In the genomic region with DNA sequence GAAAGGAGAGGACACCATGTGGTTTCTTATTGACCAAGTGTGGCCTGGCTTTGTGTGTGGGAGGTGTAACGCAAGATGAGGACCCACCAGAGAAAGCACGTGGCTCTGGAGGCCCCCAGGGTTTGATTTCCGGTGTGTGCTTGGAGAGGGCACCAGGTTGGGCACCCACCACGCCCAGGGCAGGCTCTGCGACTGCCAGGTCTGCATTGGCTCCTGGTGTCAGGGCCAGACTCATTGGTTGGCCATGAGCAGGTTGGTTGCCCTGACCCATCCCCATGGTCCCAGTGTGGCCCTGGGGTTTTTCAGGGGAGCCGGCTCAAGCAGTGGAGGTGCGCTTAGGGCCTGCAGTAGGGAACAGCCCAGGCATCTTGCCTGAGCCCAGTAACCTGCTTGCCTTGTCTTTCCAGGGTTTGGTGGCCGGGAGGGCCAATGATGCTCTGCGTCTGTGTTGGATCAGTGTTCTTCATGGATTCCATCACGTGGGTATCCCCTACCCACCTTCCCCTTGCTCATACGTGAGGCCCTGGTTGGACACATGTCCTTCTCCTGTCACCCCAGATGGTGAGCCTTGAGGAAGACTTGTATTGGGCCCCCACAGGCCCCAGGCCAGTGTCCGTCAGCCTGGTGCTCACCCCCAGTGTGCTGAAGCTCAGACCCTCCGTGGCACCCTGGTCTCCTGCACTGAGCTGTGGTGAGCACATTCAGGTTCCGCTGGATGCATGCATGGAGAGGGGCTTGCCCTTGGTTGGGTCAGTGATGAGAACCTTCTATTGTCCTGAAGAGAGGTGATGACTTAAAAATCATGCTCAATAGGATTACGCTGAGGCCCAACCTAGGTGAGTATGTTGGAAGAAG, we compare ENCODE assay signal across 17 cellular contexts.
DNase-seq lines count a peak whose midpoint lies in the region; ATAC-seq and TF ChIP-seq lines count a peak whose summit lies in the region.
"Had no signal": no experiment of that assay in that cellular context is flagged by ENCODE, and none has a peak within 500 bp of the region (broad histone marks: within the 10 kb centered on the region; RNA-seq: fewer than 3 reads in every experiment).

No MANE protein-coding gene starts in this region.

- peaks cover 5% of the 10 kb centered on the region for H3K9me3 Mint-ChIP-seq in activated B cell treated with CpG ODN at 0.5 μM for 24 hours

- H3K4me3 ChIP-seq in RWPE2 (ENCODE audit: severe bottlenecking), result no peak overlapping the region
- H3K4me3 ChIP-seq: HAP-1 had no signal

- H3K27me3 ChIP-seq in RWPE2 (ENCODE audit: insufficient read depth, poor library complexity, severe bottlenecking), result no peaks in the 10 kb centered on the region

- no peak overlapping the region for H3K4me3 Mint-ChIP-seq in activated B cell treated with CpG ODN at 0.5 μM for 24 hours
- H3K4me3 Mint-ChIP-seq: B cell had no signal

- POLR2A ChIA-PET in activated B cell treated with CpG ODN at 0.5 μM for 24 hours (lab: Charles Lee), result no interaction called here

- H3K36me3 ChIP-seq in RWPE2 (ENCODE audit: low read depth), result no peaks in the 10 kb centered on the region
- H3K36me3 ChIP-seq: HAP-1 had no signal

- CTCF ChIA-PET in activated B cell treated with CpG ODN at 0.5 μM for 24 hours (lab: Charles Lee), result no interaction called here

- no peaks in the 10 kb centered on the region for H3K4me1 Mint-ChIP-seq in activated B cell treated with CpG ODN at 0.5 μM for 24 hours
- H3K4me1 Mint-ChIP-seq: B cell had no signal

- TF ChIP-seq CTCF in RWPE2 (IDR thresholded peaks at IDR 0.05; ENCODE audit: poor library complexity, severe bottlenecking), result no peak
- no peak for TF ChIP-seq CTCF in activated B cell treated with CpG ODN at 0.5 μM for 24 hours (IDR thresholded peaks at IDR 0.05)

- H3K36me3 Mint-ChIP-seq in activated B cell treated with CpG ODN at 0.5 μM for 24 hours (ENCODE audit: low read depth), result no peaks in the 10 kb centered on the region

- H3K27ac Mint-ChIP-seq in activated B cell treated with CpG ODN at 0.5 μM for 24 hours, result no peak overlapping the region
- H3K27ac Mint-ChIP-seq: B cell had no signal

- H3K27me3 Mint-ChIP-seq in activated B cell treated with CpG ODN at 0.5 μM for 24 hours, result no peaks in the 10 kb centered on the region
- H3K27me3 Mint-ChIP-seq: B cell had no signal

- peak; percentile 59 for DNase-seq in RWPE2 (ENCODE audit: low spot score)
- DNase-seq in activated B cell treated with CpG ODN at 0.5 μM for 24 hours, result peak; percentile 5
- peak; percentile 29 for DNase-seq in left lobe of liver (ENCODE audit: low spot score)
- peak; percentile 38 for DNase-seq in sciatic nerve (ENCODE audit: low spot score)
- DNase-seq in AML-193 (lab: John Stamatoyannopoulos, UW), result no peak
- DNase-seq in DMS 273 treated with DMSO at 0.1 percent for 48 hours (lab: John Stamatoyannopoulos, UW), result no peak
- DNase-seq: activated gamma-delta T cell; anterior cingulate cortex; Calu3; NCI-H1930; NCI-H524; SHP77 treated with DMSO at 0.1 percent for 48 hours; stimulated activated CD4-positive, alpha-beta T cell treated with anti-CD3 and anti-CD28 coated beads, Interleukin-2, amount 100 ng/mL, for 48 hours had no signal

- no peak for ATAC-seq in RWPE2 (ENCODE audit: low read depth)
- no peak for ATAC-seq in activated B cell treated with CpG ODN at 0.5 μM for 24 hours (ENCODE audit: low read depth)
- no peak for ATAC-seq in left lobe of liver
- no peak for ATAC-seq in sciatic nerve
- ATAC-seq in GM19455 (IDR thresholded peaks at IDR 0.05; ENCODE audit: unreplicated experiment), result no peak

- no peak overlapping the region for H3K27ac ChIP-seq in RWPE2 (ENCODE audit: poor library complexity, severe bottlenecking)
- H3K27ac ChIP-seq: VCaP had no signal

- intact Hi-C loops in activated B cell treated with CpG ODN at 0.5 μM for 24 hours (cut with micrococcal nuclease), result no loop called here
- intact Hi-C loops in sciatic nerve (cut with DNase I), result no loop called here

- no peaks in the 10 kb centered on the region for H3K4me1 ChIP-seq in RWPE2 (ENCODE audit: insufficient read depth, poor library complexity, severe bottlenecking)
- H3K4me1 ChIP-seq: HAP-1 had no signal

- H3K9me3 ChIP-seq in RWPE2 (ENCODE audit: severe bottlenecking), result peaks cover 51% of the 10 kb centered on the region

Comparison
In these comparisons a context has a peak if more than half of its experiments do, and no peak if none do; other contexts are left out.
1. DNase-seq: peak in RWPE2 (single experiment), activated B cell treated with CpG ODN at 0.5 μM for 24 hours (single experiment), left lobe of liver (single experiment) and sciatic nerve (single experiment); none in AML-193 (0 of 2) and DMS 273 treated with DMSO at 0.1 percent for 48 hours (single experiment).